1 cellular context compared by ENCODE assay signal in the genomic region with DNA sequence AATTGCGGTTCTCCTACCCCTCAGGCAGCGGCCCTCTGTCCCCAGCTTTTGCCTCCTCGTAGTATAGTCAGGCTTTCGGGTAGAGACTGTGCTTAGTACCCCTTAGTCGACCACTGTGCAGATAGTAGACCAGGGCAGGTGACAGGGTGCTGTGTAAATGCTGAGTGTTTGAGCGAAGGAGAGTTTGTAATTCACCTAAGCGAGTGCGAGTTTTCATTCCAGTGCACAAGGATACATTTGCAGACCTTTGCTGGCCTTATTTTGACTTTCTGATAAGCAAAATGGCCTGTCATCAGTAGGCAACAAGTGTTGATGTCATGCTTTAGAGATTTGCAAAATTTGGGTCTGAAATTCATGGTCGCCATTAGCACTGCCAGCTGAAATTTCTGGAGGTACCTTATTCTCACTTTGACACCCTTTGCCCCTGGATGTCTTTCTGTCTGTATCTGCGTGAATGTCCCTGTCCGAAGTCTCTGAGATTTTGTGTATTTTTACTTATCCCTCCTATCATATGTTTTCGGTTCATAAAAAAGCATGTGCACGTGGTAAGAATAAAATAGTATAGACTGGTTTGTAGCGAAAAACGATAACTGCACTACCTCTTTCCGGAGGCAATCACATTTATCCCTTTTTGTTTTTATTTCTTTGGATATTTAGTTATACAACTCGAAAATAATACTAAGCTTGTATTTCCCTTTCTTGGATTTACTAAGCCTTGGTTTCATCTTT.
TF ChIP-seq lines count a peak whose summit lies in the region.

No MANE protein-coding gene starts in this region.

TF ChIP-seq in K562, 482 proteins besides CTCF, POLR2A, EP300 and RAD21 (continued from another document and continues in another):
- TF ChIP-seq, protein P1, sequence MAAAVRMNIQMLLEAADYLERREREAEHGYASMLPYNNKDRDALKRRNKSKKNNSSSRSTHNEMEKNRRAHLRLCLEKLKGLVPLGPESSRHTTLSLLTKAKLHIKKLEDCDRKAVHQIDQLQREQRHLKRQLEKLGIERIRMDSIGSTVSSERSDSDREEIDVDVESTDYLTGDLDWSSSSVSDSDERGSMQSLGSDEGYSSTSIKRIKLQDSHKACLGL (CRISPR knock-in tag; IDR thresholded peaks at IDR 0.05; ENCODE audit: borderline replicate concordance, poor library complexity, severe bottlenecking) = no peak
- TF ChIP-seq MTF1 (CRISPR knock-in tag; IDR thresholded peaks at IDR 0.05; ENCODE audit: borderline replicate concordance) (no peak), ZSCAN32 (CRISPR knock-in tag; IDR thresholded peaks at IDR 0.05) (no peak), HOXB6 (CRISPR knock-in tag; IDR thresholded peaks at IDR 0.05; ENCODE audit: borderline replicate concordance) (no peak), JUND (IDR thresholded peaks at IDR 0.05; ENCODE audit: borderline replicate concordance, low read depth, low read length) (0 out of 2 replicates have a peak, but pooled peaks have one; percentile 16), JUND (tag; IDR thresholded peaks at IDR 0.05; ENCODE audit: borderline replicate concordance, low read depth, low read length) (peak; percentile 48; the same call in 1 of the 3 replicates), SIX5 (IDR thresholded peaks at IDR 0.05; ENCODE audit: borderline replicate concordance in 1 of 2, insufficient read depth in 1 of 2, low read depth in 1 of 2, low read length in 2 of 2) (no peak), CC2D1A (IDR thresholded peaks at IDR 0.05) (0 out of 2 replicates have a peak, but pooled peaks have one; percentile 10), ZFP1 (CRISPR knock-in tag; IDR thresholded peaks at IDR 0.05) (no peak), MYNN (IDR thresholded peaks at IDR 0.05) (no peak), MYNN (CRISPR knock-in tag; IDR thresholded peaks at IDR 0.05) (no peak), PHF21A (IDR thresholded peaks at IDR 0.05; ENCODE audit: borderline replicate concordance, low read depth) (no peak), PURB (CRISPR knock-in tag; IDR thresholded peaks at IDR 0.05; ENCODE audit: low read depth) (no peak), MAFG (tag; conservative IDR thresholded peaks at IDR 0.05) (no peak), SMARCE1 (IDR thresholded peaks at IDR 0.05) (no peak), SREBF1 (IDR thresholded peaks at IDR 0.05; ENCODE audit: borderline replicate concordance, low read depth, low read length) (no peak), YY1 (IDR thresholded peaks at IDR 0.05; ENCODE audit: borderline replicate concordance in 1 of 3, control insufficient read depth in 1 of 3, extremely low read depth in 1 of 3, insufficient read depth in 3 of 3, insufficient read length in 1 of 3, insufficient replicate concordance in 2 of 3, low read depth in 1 of 3, low read length in 2 of 3) (peak in 2 of 3 experiments; percentile 12 to 80), CBX1 (IDR thresholded peaks at IDR 0.05; ENCODE audit: low read depth) (no peak), GABPB2 (CRISPR knock-in tag; conservative IDR thresholded peaks at IDR 0.05) (no peak), RUNX1 (IDR thresholded peaks at IDR 0.05; ENCODE audit: low read depth) (no peak; the same call in 1 of the 2 replicates), ATF7 (IDR thresholded peaks at IDR 0.05) (0 out of 2 replicates have a peak, but pooled peaks have one; percentile 9), ZNF134 (CRISPR knock-in tag; conservative IDR thresholded peaks at IDR 0.05) (no peak), ZNF384 (IDR thresholded peaks at IDR 0.05; ENCODE audit: low read depth, low read length) (no peak), RBFOX2 (IDR thresholded peaks at IDR 0.05; ENCODE audit: low read depth, low read length) (no peak), ZNF589 (CRISPR knock-in tag; IDR thresholded peaks at IDR 0.05; ENCODE audit: low read depth) (no peak)
- TF ChIP-seq, protein P2, sequence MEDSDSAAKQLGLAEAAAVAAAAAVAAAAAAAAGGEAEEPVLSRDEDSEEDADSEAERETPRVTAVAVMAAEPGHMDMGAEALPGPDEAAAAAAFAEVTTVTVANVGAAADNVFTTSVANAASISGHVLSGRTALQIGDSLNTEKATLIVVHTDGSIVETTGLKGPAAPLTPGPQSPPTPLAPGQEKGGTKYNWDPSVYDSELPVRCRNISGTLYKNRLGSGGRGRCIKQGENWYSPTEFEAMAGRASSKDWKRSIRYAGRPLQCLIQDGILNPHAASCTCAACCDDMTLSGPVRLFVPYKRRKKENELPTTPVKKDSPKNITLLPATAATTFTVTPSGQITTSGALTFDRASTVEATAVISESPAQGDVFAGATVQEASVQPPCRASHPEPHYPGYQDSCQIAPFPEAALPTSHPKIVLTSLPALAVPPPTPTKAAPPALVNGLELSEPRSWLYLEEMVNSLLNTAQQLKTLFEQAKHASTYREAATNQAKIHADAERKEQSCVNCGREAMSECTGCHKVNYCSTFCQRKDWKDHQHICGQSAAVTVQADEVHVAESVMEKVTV (CRISPR knock-in tag; IDR thresholded peaks at IDR 0.05) = no peak
- TF ChIP-seq, protein P3, sequence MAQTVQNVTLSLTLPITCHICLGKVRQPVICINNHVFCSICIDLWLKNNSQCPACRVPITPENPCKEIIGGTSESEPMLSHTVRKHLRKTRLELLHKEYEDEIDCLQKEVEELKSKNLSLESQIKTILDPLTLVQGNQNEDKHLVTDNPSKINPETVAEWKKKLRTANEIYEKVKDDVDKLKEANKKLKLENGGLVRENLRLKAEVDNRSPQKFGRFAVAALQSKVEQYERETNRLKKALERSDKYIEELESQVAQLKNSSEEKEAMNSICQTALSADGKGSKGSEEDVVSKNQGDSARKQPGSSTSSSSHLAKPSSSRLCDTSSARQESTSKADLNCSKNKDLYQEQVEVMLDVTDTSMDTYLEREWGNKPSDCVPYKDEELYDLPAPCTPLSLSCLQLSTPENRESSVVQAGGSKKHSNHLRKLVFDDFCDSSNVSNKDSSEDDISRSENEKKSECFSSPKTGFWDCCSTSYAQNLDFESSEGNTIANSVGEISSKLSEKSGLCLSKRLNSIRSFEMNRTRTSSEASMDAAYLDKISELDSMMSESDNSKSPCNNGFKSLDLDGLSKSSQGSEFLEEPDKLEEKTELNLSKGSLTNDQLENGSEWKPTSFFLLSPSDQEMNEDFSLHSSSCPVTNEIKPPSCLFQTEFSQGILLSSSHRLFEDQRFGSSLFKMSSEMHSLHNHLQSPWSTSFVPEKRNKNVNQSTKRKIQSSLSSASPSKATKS (CRISPR knock-in tag; IDR thresholded peaks at IDR 0.05) = no peak
- TF ChIP-seq, protein P4, sequence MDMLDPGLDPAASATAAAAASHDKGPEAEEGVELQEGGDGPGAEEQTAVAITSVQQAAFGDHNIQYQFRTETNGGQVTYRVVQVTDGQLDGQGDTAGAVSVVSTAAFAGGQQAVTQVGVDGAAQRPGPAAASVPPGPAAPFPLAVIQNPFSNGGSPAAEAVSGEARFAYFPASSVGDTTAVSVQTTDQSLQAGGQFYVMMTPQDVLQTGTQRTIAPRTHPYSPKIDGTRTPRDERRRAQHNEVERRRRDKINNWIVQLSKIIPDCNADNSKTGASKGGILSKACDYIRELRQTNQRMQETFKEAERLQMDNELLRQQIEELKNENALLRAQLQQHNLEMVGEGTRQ (CRISPR knock-in tag; IDR thresholded peaks at IDR 0.05) = no peak
- TF ChIP-seq, protein P5, sequence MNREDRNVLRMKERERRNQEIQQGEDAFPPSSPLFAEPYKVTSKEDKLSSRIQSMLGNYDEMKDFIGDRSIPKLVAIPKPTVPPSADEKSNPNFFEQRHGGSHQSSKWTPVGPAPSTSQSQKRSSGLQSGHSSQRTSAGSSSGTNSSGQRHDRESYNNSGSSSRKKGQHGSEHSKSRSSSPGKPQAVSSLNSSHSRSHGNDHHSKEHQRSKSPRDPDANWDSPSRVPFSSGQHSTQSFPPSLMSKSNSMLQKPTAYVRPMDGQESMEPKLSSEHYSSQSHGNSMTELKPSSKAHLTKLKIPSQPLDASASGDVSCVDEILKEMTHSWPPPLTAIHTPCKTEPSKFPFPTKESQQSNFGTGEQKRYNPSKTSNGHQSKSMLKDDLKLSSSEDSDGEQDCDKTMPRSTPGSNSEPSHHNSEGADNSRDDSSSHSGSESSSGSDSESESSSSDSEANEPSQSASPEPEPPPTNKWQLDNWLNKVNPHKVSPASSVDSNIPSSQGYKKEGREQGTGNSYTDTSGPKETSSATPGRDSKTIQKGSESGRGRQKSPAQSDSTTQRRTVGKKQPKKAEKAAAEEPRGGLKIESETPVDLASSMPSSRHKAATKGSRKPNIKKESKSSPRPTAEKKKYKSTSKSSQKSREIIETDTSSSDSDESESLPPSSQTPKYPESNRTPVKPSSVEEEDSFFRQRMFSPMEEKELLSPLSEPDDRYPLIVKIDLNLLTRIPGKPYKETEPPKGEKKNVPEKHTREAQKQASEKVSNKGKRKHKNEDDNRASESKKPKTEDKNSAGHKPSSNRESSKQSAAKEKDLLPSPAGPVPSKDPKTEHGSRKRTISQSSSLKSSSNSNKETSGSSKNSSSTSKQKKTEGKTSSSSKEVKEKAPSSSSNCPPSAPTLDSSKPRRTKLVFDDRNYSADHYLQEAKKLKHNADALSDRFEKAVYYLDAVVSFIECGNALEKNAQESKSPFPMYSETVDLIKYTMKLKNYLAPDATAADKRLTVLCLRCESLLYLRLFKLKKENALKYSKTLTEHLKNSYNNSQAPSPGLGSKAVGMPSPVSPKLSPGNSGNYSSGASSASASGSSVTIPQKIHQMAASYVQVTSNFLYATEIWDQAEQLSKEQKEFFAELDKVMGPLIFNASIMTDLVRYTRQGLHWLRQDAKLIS (CRISPR knock-in tag; IDR thresholded peaks at IDR 0.05) = no peak
- TF ChIP-seq, protein P6, sequence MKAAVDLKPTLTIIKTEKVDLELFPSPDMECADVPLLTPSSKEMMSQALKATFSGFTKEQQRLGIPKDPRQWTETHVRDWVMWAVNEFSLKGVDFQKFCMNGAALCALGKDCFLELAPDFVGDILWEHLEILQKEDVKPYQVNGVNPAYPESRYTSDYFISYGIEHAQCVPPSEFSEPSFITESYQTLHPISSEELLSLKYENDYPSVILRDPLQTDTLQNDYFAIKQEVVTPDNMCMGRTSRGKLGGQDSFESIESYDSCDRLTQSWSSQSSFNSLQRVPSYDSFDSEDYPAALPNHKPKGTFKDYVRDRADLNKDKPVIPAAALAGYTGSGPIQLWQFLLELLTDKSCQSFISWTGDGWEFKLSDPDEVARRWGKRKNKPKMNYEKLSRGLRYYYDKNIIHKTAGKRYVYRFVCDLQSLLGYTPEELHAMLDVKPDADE (conservative IDR thresholded peaks at IDR 0.05; ENCODE audit: control insufficient read depth, low read depth, low read length) = no peak
- TF ChIP-seq, protein P7, sequence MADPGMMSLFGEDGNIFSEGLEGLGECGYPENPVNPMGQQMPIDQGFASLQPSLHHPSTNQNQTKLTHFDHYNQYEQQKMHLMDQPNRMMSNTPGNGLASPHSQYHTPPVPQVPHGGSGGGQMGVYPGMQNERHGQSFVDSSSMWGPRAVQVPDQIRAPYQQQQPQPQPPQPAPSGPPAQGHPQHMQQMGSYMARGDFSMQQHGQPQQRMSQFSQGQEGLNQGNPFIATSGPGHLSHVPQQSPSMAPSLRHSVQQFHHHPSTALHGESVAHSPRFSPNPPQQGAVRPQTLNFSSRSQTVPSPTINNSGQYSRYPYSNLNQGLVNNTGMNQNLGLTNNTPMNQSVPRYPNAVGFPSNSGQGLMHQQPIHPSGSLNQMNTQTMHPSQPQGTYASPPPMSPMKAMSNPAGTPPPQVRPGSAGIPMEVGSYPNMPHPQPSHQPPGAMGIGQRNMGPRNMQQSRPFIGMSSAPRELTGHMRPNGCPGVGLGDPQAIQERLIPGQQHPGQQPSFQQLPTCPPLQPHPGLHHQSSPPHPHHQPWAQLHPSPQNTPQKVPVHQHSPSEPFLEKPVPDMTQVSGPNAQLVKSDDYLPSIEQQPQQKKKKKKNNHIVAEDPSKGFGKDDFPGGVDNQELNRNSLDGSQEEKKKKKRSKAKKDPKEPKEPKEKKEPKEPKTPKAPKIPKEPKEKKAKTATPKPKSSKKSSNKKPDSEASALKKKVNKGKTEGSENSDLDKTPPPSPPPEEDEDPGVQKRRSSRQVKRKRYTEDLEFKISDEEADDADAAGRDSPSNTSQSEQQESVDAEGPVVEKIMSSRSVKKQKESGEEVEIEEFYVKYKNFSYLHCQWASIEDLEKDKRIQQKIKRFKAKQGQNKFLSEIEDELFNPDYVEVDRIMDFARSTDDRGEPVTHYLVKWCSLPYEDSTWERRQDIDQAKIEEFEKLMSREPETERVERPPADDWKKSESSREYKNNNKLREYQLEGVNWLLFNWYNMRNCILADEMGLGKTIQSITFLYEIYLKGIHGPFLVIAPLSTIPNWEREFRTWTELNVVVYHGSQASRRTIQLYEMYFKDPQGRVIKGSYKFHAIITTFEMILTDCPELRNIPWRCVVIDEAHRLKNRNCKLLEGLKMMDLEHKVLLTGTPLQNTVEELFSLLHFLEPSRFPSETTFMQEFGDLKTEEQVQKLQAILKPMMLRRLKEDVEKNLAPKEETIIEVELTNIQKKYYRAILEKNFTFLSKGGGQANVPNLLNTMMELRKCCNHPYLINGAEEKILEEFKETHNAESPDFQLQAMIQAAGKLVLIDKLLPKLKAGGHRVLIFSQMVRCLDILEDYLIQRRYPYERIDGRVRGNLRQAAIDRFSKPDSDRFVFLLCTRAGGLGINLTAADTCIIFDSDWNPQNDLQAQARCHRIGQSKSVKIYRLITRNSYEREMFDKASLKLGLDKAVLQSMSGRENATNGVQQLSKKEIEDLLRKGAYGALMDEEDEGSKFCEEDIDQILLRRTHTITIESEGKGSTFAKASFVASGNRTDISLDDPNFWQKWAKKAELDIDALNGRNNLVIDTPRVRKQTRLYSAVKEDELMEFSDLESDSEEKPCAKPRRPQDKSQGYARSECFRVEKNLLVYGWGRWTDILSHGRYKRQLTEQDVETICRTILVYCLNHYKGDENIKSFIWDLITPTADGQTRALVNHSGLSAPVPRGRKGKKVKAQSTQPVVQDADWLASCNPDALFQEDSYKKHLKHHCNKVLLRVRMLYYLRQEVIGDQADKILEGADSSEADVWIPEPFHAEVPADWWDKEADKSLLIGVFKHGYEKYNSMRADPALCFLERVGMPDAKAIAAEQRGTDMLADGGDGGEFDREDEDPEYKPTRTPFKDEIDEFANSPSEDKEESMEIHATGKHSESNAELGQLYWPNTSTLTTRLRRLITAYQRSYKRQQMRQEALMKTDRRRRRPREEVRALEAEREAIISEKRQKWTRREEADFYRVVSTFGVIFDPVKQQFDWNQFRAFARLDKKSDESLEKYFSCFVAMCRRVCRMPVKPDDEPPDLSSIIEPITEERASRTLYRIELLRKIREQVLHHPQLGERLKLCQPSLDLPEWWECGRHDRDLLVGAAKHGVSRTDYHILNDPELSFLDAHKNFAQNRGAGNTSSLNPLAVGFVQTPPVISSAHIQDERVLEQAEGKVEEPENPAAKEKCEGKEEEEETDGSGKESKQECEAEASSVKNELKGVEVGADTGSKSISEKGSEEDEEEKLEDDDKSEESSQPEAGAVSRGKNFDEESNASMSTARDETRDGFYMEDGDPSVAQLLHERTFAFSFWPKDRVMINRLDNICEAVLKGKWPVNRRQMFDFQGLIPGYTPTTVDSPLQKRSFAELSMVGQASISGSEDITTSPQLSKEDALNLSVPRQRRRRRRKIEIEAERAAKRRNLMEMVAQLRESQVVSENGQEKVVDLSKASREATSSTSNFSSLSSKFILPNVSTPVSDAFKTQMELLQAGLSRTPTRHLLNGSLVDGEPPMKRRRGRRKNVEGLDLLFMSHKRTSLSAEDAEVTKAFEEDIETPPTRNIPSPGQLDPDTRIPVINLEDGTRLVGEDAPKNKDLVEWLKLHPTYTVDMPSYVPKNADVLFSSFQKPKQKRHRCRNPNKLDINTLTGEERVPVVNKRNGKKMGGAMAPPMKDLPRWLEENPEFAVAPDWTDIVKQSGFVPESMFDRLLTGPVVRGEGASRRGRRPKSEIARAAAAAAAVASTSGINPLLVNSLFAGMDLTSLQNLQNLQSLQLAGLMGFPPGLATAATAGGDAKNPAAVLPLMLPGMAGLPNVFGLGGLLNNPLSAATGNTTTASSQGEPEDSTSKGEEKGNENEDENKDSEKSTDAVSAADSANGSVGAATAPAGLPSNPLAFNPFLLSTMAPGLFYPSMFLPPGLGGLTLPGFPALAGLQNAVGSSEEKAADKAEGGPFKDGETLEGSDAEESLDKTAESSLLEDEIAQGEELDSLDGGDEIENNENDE (IDR thresholded peaks at IDR 0.05; ENCODE audit: low read depth, low read length) = peak; percentile 39
